ENCODE assay signal across 8 cellular contexts in genomic region chr7:157009170-157009777, GRCh38. TPM values are rescaled to one million over a fixed set of nuclear protein-coding genes. Genes with fewer than 3 reads are reported as not detected.
DNase-seq lines count a peak whose midpoint lies in the region; ATAC-seq, FAIRE-seq and TF ChIP-seq lines count a peak whose summit lies in the region.

No MANE protein-coding gene starts in this region.

- H3K9me3 Mint-ChIP-seq in activated naive CD8-positive, alpha-beta T cell (ENCODE audit: low read depth), result no peaks in the 10 kb centered on the region
- no peaks in the 10 kb centered on the region for H3K9me3 Mint-ChIP-seq in activated naive CD8-positive, alpha-beta T cell treated with anti-CD3 and anti-CD28 coated beads, Interleukin-2, amount 50 U/mL, for 24 hours
- no peaks in the 10 kb centered on the region for H3K9me3 Mint-ChIP-seq in dendritic cell treated with granulocyte-macrophage colony-stimulating factor and Interleukin-4, amounts not matched to agents 40 ng/mL and 50 ng/mL, for 4 days

- peaks cover 0 to 35% of the 10 kb centered on the region in 2 donors for H3K4me1 ChIP-seq in thoracic aorta (ENCODE audit: control insufficient read depth in 1 of 2, low read depth in 2 of 2)

- no peak for TF ChIP-seq CTCF in thoracic aorta (IDR thresholded peaks at IDR 0.05)

- peak overlapping the region; percentile 30 for H3K4me3 Mint-ChIP-seq in activated naive CD8-positive, alpha-beta T cell
- H3K4me3 Mint-ChIP-seq in activated naive CD8-positive, alpha-beta T cell treated with anti-CD3 and anti-CD28 coated beads, Interleukin-2, amount 50 U/mL, for 24 hours, result no peak overlapping the region
- peak overlapping the region; percentile 0 for H3K4me3 Mint-ChIP-seq in dendritic cell treated with granulocyte-macrophage colony-stimulating factor and Interleukin-4, amounts not matched to agents 40 ng/mL and 50 ng/mL, for 4 days

- ATAC-seq in activated naive CD8-positive, alpha-beta T cell treated with anti-CD3 and anti-CD28 coated beads, Interleukin-2, amount 50 U/mL, for 24 hours, result no peak
- no peak for ATAC-seq in thoracic aorta (ENCODE audit: insufficient number of reproducible peaks, low FRiP score, low read depth)

- no peaks in the 10 kb centered on the region for H3K36me3 ChIP-seq in thoracic aorta

- peaks cover 36% of the 10 kb centered on the region for H3K27me3 Mint-ChIP-seq in activated naive CD8-positive, alpha-beta T cell
- H3K27me3 Mint-ChIP-seq in activated naive CD8-positive, alpha-beta T cell treated with anti-CD3 and anti-CD28 coated beads, Interleukin-2, amount 50 U/mL, for 24 hours, result peaks cover 80% of the 10 kb centered on the region
- peaks cover 89% of the 10 kb centered on the region for H3K27me3 Mint-ChIP-seq in dendritic cell treated with granulocyte-macrophage colony-stimulating factor and Interleukin-4, amounts not matched to agents 40 ng/mL and 50 ng/mL, for 4 days

- no peak overlapping the region for H3K27ac ChIP-seq in thoracic aorta

- no peaks in the 10 kb centered on the region for H3K36me3 Mint-ChIP-seq in activated naive CD8-positive, alpha-beta T cell
- H3K36me3 Mint-ChIP-seq in activated naive CD8-positive, alpha-beta T cell treated with anti-CD3 and anti-CD28 coated beads, Interleukin-2, amount 50 U/mL, for 24 hours (ENCODE audit: low read depth), result no peaks in the 10 kb centered on the region
- no peaks in the 10 kb centered on the region for H3K36me3 Mint-ChIP-seq in dendritic cell treated with granulocyte-macrophage colony-stimulating factor and Interleukin-4, amounts not matched to agents 40 ng/mL and 50 ng/mL, for 4 days (ENCODE audit: low read depth)

- peaks cover 25% of the 10 kb centered on the region for H3K4me1 Mint-ChIP-seq in activated naive CD8-positive, alpha-beta T cell (ENCODE audit: low read depth)
- peaks cover 20% of the 10 kb centered on the region for H3K4me1 Mint-ChIP-seq in activated naive CD8-positive, alpha-beta T cell treated with anti-CD3 and anti-CD28 coated beads, Interleukin-2, amount 50 U/mL, for 24 hours
- peaks cover 5% of the 10 kb centered on the region for H3K4me1 Mint-ChIP-seq in dendritic cell treated with granulocyte-macrophage colony-stimulating factor and Interleukin-4, amounts not matched to agents 40 ng/mL and 50 ng/mL, for 4 days (ENCODE audit: low read depth)

- H3K27me3 ChIP-seq in thoracic aorta (replicated peaks; ENCODE audit: insufficient read depth), result peaks cover 21% of the 10 kb centered on the region

- H3K4me3 ChIP-seq in thoracic aorta, result peak overlapping the region; percentile 17

- no peak overlapping the region for H3K27ac Mint-ChIP-seq in activated naive CD8-positive, alpha-beta T cell
- H3K27ac Mint-ChIP-seq in activated naive CD8-positive, alpha-beta T cell treated with anti-CD3 and anti-CD28 coated beads, Interleukin-2, amount 50 U/mL, for 24 hours, result no peak overlapping the region
- no peak overlapping the region for H3K27ac Mint-ChIP-seq in dendritic cell treated with granulocyte-macrophage colony-stimulating factor and Interleukin-4, amounts not matched to agents 40 ng/mL and 50 ng/mL, for 4 days

- no peak for FAIRE-seq in GM12891 (lab: Jason Lieb, UNC)

- no peak for DNase-seq in activated naive CD8-positive, alpha-beta T cell treated with anti-CD3 and anti-CD28 coated beads, Interleukin-2, amount 50 U/mL, for 24 hours
- DNase-seq in HK-2 (ENCODE audit: unreplicated experiment), result peak; percentile 77
- DNase-seq in thoracic aorta (ENCODE audit: low spot score), result no peak
- no peak for DNase-seq in nucleus accumbens (lab: John Stamatoyannopoulos, UW)
- no peak for DNase-seq in GM12891 (ENCODE audit: insufficient read length, low spot score)
- no peak for DNase-seq in D341Med (ENCODE audit: low spot score)

- no peak for TF ChIP-seq POLR2A in GM12891 (IDR thresholded peaks at IDR 0.05; ENCODE audit: low read depth, low read length)

- no peaks in the 10 kb centered on the region for H3K9me3 ChIP-seq in thoracic aorta

- intact Hi-C loops in dendritic cell treated with granulocyte-macrophage colony-stimulating factor and Interleukin-4, amounts not matched to agents 40 ng/mL and 50 ng/mL, for 4 days (cut with micrococcal nuclease), result no loop called here

TF ChIP-seq in GM12891, 5 proteins besides CTCF, POLR2A, EP300 and RAD21:
- no peak for TF ChIP-seq TAF1 (IDR thresholded peaks at IDR 0.05; ENCODE audit: low read depth, low read length)
TF ChIP-seq in GM12891: peak in this region for 0.

RNA-seq across cellular contexts. Expression of gene MNX1, which starts 1.2 kb away (rescaled TPM):
- not detected for total RNA-seq in thoracic aorta
- 0.39 TPM for polyA plus RNA-seq in GM12891 (2012; ENCODE audit: low read depth, missing spikeins)

RNA-seq across cellular contexts. Expression of gene NOM1, which starts 59.8 kb away (rescaled TPM):
- total RNA-seq in thoracic aorta, result 10 to 100 TPM; 18.4 to 40.6 TPM
- 12.6 TPM for polyA plus RNA-seq in GM12891 (2012; ENCODE audit: low read depth, missing spikeins)
